ENCODE assay signal across 8 cellular contexts in the genomic region with DNA sequence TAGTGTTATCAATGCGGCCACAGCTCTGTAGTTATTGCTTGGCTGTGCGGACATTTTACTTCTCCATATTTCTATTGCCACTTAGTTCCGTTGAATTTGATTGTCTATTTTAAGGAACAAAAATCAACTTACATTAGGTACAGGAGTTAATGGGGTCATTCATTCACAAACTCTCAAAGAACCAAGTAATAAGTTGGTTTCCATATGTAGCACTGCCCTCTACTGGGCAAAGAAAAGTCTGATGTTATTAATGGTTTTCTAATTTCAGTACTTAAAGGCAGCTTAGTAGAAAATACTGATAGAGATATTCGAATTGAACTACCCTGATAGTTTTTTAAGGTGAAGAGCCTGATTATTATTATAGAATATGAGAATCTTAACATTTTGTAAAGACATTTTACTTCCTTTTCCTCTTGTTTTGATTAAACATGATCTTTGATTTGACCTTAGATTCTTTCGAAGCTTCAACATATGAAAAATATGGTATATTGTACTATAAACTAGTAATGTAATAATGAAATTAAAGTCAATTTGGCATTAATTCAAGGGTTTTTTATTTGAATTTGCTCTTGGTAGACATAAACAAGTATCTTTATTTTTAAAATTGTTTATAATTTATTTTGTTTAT.
DNase-seq lines count a peak whose midpoint lies in the region; ATAC-seq and TF ChIP-seq lines count a peak whose summit lies in the region.

No MANE protein-coding gene starts in this region.

- H3K4me2 ChIP-seq in MM.1S (ENCODE audit: low read depth, low read length) (no peak overlapping the region), SU-DHL-6 (ENCODE audit: low read depth, low read length, poor library complexity, severe bottlenecking) (no peak overlapping the region)

- H3K79me2 ChIP-seq in MM.1S (ENCODE audit: low read length) (no peaks in the 10 kb centered on the region), SU-DHL-6 (ENCODE audit: insufficient read depth, low read length) (no peaks in the 10 kb centered on the region)

- WGBS in iPS DF 6.9 (ENCODE audit: insufficient coverage, insufficient read length), result no CpG with 5 or more reads among the region's 5 CpGs

- H2AFZ ChIP-seq in MM.1S (ENCODE audit: low read length) (no peak overlapping the region), SU-DHL-6 (ENCODE audit: low read depth, low read length, severe bottlenecking) (no peak overlapping the region)

- H3K4me1 ChIP-seq in MM.1S (ENCODE audit: low read length) (no peaks in the 10 kb centered on the region), iPS DF 6.9 (ENCODE audit: control insufficient read depth, insufficient read depth, low read length) (no peaks in the 10 kb centered on the region)

- H3K9ac ChIP-seq in MM.1S (ENCODE audit: low read length) (no peak overlapping the region), SU-DHL-6 (ENCODE audit: low read length) (no peak overlapping the region)

- H3K9me2 ChIP-seq in MM.1S (replicated peaks; ENCODE audit: insufficient read depth, low read length) (no peaks in the 10 kb centered on the region), SU-DHL-6 (replicated peaks; ENCODE audit: insufficient read depth, low read length) (no peaks in the 10 kb centered on the region)

- no peaks in the 10 kb centered on the region for H4K20me1 ChIP-seq in MM.1S (ENCODE audit: insufficient read depth, low read length)
- H4K20me1 ChIP-seq in SU-DHL-6 (ENCODE audit: low read depth, low read length), result 0 out of 2 replicates have a peak, but pooled peaks cover 3% of the 10 kb centered on the region

- H3K27ac ChIP-seq in MM.1S (ENCODE audit: low read length) (no peak overlapping the region), SU-DHL-6 (ENCODE audit: low read depth, low read length) (no peak overlapping the region), iPS DF 6.9 (ENCODE audit: low read length) (no peak overlapping the region)

- TF ChIP-seq CTCF in MM.1S (IDR thresholded peaks at IDR 0.05; ENCODE audit: low read length) (peak; percentile 71), SU-DHL-6 (IDR thresholded peaks at IDR 0.05; ENCODE audit: insufficient read depth, low read length, poor library complexity, severe bottlenecking) (peak; percentile 74)

- no peaks in the 10 kb centered on the region; the same call in 1 of the 2 replicates for H3K36me3 ChIP-seq in MM.1S (replicated peaks; ENCODE audit: insufficient read depth, low read length)
- no peaks in the 10 kb centered on the region for H3K36me3 ChIP-seq in SU-DHL-6 (ENCODE audit: low read length)
- no peaks in the 10 kb centered on the region for H3K36me3 ChIP-seq in iPS DF 6.9 (ENCODE audit: control insufficient read depth, insufficient read depth, low read length)

- DNase-seq in AG20443 (ENCODE audit: low spot score) (peak; percentile 14), MM.1S (peak; percentile 65), iPS DF 6.9 (ENCODE audit: low read depth, low spot score) (peak; percentile 20), epidermal melanocyte (ENCODE audit: insufficient read length, low spot score) (no peak), DMS79 treated with DMSO at 0.1 percent for 48 hours (lab: John Stamatoyannopoulos, UW) (no peak), mesenteric fat pad (ENCODE audit: low spot score) (no peak)

- peak; percentile 71 for ATAC-seq in GM18858 (IDR thresholded peaks at IDR 0.05; ENCODE audit: unreplicated experiment)

- H3F3A ChIP-seq in MM.1S (ENCODE audit: insufficient read depth, low read length) (no peaks in the 10 kb centered on the region), SU-DHL-6 (ENCODE audit: insufficient read depth) (no peaks in the 10 kb centered on the region)

- H3K27me3 ChIP-seq in MM.1S (replicated peaks; ENCODE audit: insufficient read depth, low read length), result no peaks in the 10 kb centered on the region
- no peaks in the 10 kb centered on the region for H3K27me3 ChIP-seq in SU-DHL-6 (ENCODE audit: low read length)
- H3K27me3 ChIP-seq in iPS DF 6.9 (ENCODE audit: control insufficient read depth, insufficient read depth, low read length), result no peaks in the 10 kb centered on the region

- H3K4me3 ChIP-seq in MM.1S (ENCODE audit: low read length), result no peak overlapping the region
- H3K4me3 ChIP-seq in SU-DHL-6 (ENCODE audit: insufficient read depth, low read length, poor library complexity, severe bottlenecking), result no peak overlapping the region
- H3K4me3 ChIP-seq in iPS DF 6.9 (ENCODE audit: low read length), result no peak overlapping the region

- H3K9me3 ChIP-seq in MM.1S (replicated peaks; ENCODE audit: insufficient read depth, low read length) (no peaks in the 10 kb centered on the region), SU-DHL-6 (ENCODE audit: insufficient read depth, low read length) (peaks cover 13% of the 10 kb centered on the region; the same call in 1 of the 2 replicates), iPS DF 6.9 (ENCODE audit: control insufficient read depth, insufficient read depth, low read length) (peaks cover 2% of the 10 kb centered on the region; the same call in 1 of the 2 replicates)

Comparison
In these comparisons a context has a peak if more than half of its experiments do, and no peak if none do; other contexts are left out.
1. DNase-seq: peak in AG20443 (single experiment), MM.1S (single experiment) and iPS DF 6.9 (single experiment); none in epidermal melanocyte (single experiment), DMS79 treated with DMSO at 0.1 percent for 48 hours (single experiment) and mesenteric fat pad (single experiment).